23 cellular contexts compared by ENCODE assay signal in genomic region chr9:107569171-107569570, GRCh38.
DNase-seq lines count a peak whose midpoint lies in the region; ATAC-seq and TF ChIP-seq lines count a peak whose summit lies in the region.
"Had no signal": no experiment of that assay in that cellular context is flagged by ENCODE, and none has a peak within 500 bp of the region (broad histone marks: within the 10 kb centered on the region; RNA-seq: fewer than 3 reads in every experiment).

No MANE protein-coding gene starts in this region.

- peaks cover 7 to 13% of the 10 kb centered on the region in 2 experiments; a peak in 3 of 4 replicates for H3K4me1 ChIP-seq in HCT116 (ENCODE audit: control insufficient read depth in 1 of 2, insufficient read depth in 2 of 2, low read length in 2 of 2)
- H3K4me1 ChIP-seq in adrenal gland (replicated peaks in 1 of 2) = peaks cover 0 to 8% of the 10 kb centered on the region in 2 donors
- H3K4me1 ChIP-seq in subcutaneous abdominal adipose tissue (ENCODE audit: control insufficient read depth in 5 of 5, insufficient read depth in 5 of 5, low read length in 5 of 5) = peaks cover 0 to 24% (median 10%) of the 10 kb centered on the region in 5 donors
- H3K4me1 ChIP-seq: breast epithelium, heart right ventricle, left ventricle myocardium inferior, testis had no signal

- CTCF ChIA-PET in HCT116 (lab: Charles Lee) = no interaction called here

- H3K27me3 ChIP-seq in HCT116 (ENCODE audit: insufficient read depth, low read length) (no peaks in the 10 kb centered on the region), adrenal gland (no peaks in the 10 kb centered on the region), subcutaneous abdominal adipose tissue (ENCODE audit: control insufficient read depth in 5 of 5, insufficient read depth in 4 of 5, low read length in 5 of 5) (no peaks in the 10 kb centered on the region)
- H3K27me3 ChIP-seq: breast epithelium, testis had no signal

- no peak for TF ChIP-seq POLR2A in HCT116 (IDR thresholded peaks at IDR 0.05; ENCODE audit: borderline replicate concordance, extremely low read depth, insufficient read depth, insufficient read length)
- no peak for TF ChIP-seq POLR2A in adrenal gland (IDR thresholded peaks at IDR 0.05)

- H3K4me3 ChIP-seq in HCT116 (replicated peaks in 1 of 2; ENCODE audit: low read depth in 1 of 2, low read length in 2 of 2) = no peak overlapping the region
- H3K4me3 ChIP-seq in adrenal gland = no peak overlapping the region
- H3K4me3 ChIP-seq in subcutaneous abdominal adipose tissue (ENCODE audit: low read depth in 1 of 5, low read length in 5 of 5) = no peak overlapping the region
- H3K4me3 ChIP-seq: breast epithelium, heart right ventricle, left ventricle myocardium inferior, skin epidermis, testis had no signal

- no peaks in the 10 kb centered on the region for H3K79me2 ChIP-seq in HCT116 (ENCODE audit: insufficient read depth, low read length)

- H4K20me1 ChIP-seq in HCT116 (ENCODE audit: insufficient read depth) = no peaks in the 10 kb centered on the region

- TF ChIP-seq CTCF in HCT116 (IDR thresholded peaks at IDR 0.05 in 2 of 3, conservative IDR thresholded peaks at IDR 0.05 in 1 of 3; ENCODE audit: borderline replicate concordance in 1 of 3, insufficient read depth in 1 of 3, low read depth in 2 of 3, low read length in 2 of 3) = no peak
- TF ChIP-seq CTCF in adrenal gland (IDR thresholded peaks at IDR 0.05) = no peak

- peak overlapping the region; percentile 34 for H3K4me2 ChIP-seq in HCT116 (ENCODE audit: low read length)

- no peaks in the 10 kb centered on the region for H3K9me2 ChIP-seq in HCT116 (ENCODE audit: insufficient read depth)

- POLR2A ChIA-PET in HCT116 (lab: Charles Lee) = no interaction called here

- 25 to 35% (median 31%) methylated on average over 4 of the region's 4 CpGs for WGBS in adrenal gland, 4 donors

- intact Hi-C loops in HCT116 (cut with micrococcal nuclease) = no loop called here
- intact Hi-C loops in adrenal gland (cut with DNase I) = no loop called here

- no peak for DNase-seq in HCT116 (ENCODE audit: low read depth, low spot score)
- DNase-seq in adrenal gland = peak; percentile 58 to 86 (median 74)
- peak; percentile 76 for DNase-seq in islet precursor cell
- DNase-seq in stimulated activated naive CD4-positive, alpha-beta T cell (lab: John Stamatoyannopoulos, UW) = no peak
- no peak for DNase-seq in stimulated activated naive CD8-positive, alpha-beta T cell treated with anti-CD3 and anti-CD28 coated beads, Interleukin-15, Interleukin-2, amounts not matched to agents 100 U/mL and 50 U/mL, for 24 hours
- DNase-seq: activated CD8-positive, alpha-beta memory T cell treated with anti-CD3 and anti-CD28 coated beads, Interleukin-2, amount 50 U/mL, for 48 hours; activated naive CD8-positive, alpha-beta T cell treated with anti-CD3 and anti-CD28 coated beads, Interleukin-2, amount 10 ng/mL, durations not matched to agents 7 days and 5 days; cortex of kidney; DMS79; endodermal cell; heart right ventricle; left ventricle myocardium inferior; NCI-H1436; NCI-H510A; NK-92 treated with Interleukin-12 subunit alpha and Interleukin-12 subunit beta, amount 100 ng/mL, for 24 hours; stimulated activated CD4-positive, alpha-beta T cell treated with anti-CD3 and anti-CD28 coated beads, Interleukin-2, amount 100 ng/mL, for 24 hours; testis had no signal

- TF ChIP-seq RAD21 in HCT116 (IDR thresholded peaks at IDR 0.05; ENCODE audit: low read depth) = no peak

- RAD21 ChIA-PET in HCT116 (lab: Charles Lee; ENCODE audit: low non-redundant PET in 1 of 2, low total read pairs in 2 of 2, uncharacterized antibody in 2 of 2, unreplicated experiment in 2 of 2) = no interaction called here

- no peak overlapping the region for H3K9ac ChIP-seq in HCT116 (ENCODE audit: low read length)
- peak overlapping the region in 2 of 5 donors; percentile 35 to 57 for H3K9ac ChIP-seq in subcutaneous abdominal adipose tissue (ENCODE audit: low read length in 5 of 5)

- H3K27ac ChIP-seq in HCT116 (ENCODE audit: low read depth, low read length) (no peak overlapping the region), adrenal gland (peak overlapping the region in 1 of 5 donors; percentile 40), subcutaneous abdominal adipose tissue (ENCODE audit: low read depth, low read length) (peak overlapping the region; percentile 25)
- H3K27ac ChIP-seq: breast epithelium, heart right ventricle, left ventricle myocardium inferior, RWPE1, skin epidermis, testis had no signal

- no peaks in the 10 kb centered on the region for H3K9me3 ChIP-seq in HCT116 (ENCODE audit: control insufficient read depth in 1 of 2, insufficient read depth in 1 of 2, low read depth in 1 of 2, low read length in 2 of 2)
- no peaks in the 10 kb centered on the region for H3K9me3 ChIP-seq in adrenal gland (replicated peaks in 1 of 3)
- H3K9me3 ChIP-seq in subcutaneous abdominal adipose tissue (ENCODE audit: control insufficient read depth in 5 of 5, low read length in 5 of 5) = no peaks in the 10 kb centered on the region
- H3K9me3 ChIP-seq: breast epithelium, heart right ventricle, left ventricle myocardium inferior, testis had no signal

- BruUV-seq in HCT116 (replicated peaks; lab: Mats Ljungman, UMichigan) = no TSS peak

- ATAC-seq in HCT116 (peak; percentile 69), GM18520 (IDR thresholded peaks at IDR 0.05; ENCODE audit: unreplicated experiment) (no peak)
- no peak for ATAC-seq in stimulated activated naive CD8-positive, alpha-beta T cell treated with anti-CD3 and anti-CD28 coated beads, Interleukin-15, Interleukin-2, amounts not matched to agents 100 U/mL and 50 U/mL, for 24 hours
- ATAC-seq: stimulated activated effector memory CD8-positive, alpha-beta T cell treated with anti-CD3 and anti-CD28 coated beads, Interleukin-12 subunit alpha, Interleukin-12 subunit beta, amount 100 ng/mL, for 72 hours had no signal

- H2AFZ ChIP-seq in HCT116 (ENCODE audit: low read depth, low read length, poor library complexity, severe bottlenecking) = peak overlapping the region; percentile 46

- H3K36me3 ChIP-seq in HCT116 (ENCODE audit: control insufficient read depth in 1 of 2, insufficient read depth in 2 of 2, low read length in 2 of 2) = no peaks in the 10 kb centered on the region
- H3K36me3 ChIP-seq in adrenal gland (replicated peaks in 1 of 2) = no peaks in the 10 kb centered on the region
- no peaks in the 10 kb centered on the region for H3K36me3 ChIP-seq in subcutaneous abdominal adipose tissue (ENCODE audit: control insufficient read depth in 5 of 5, insufficient read depth in 5 of 5, low read length in 5 of 5)
- H3K36me3 ChIP-seq: breast epithelium, heart right ventricle, left ventricle myocardium inferior had no signal

TF ChIP-seq in HCT116, 20 proteins besides CTCF, POLR2A, EP300 and RAD21:
- TF ChIP-seq FOSL1 (IDR thresholded peaks at IDR 0.05; ENCODE audit: low read depth) (no peak), EZH2phosphoT487 (IDR thresholded peaks at IDR 0.05; ENCODE audit: borderline replicate concordance) (no peak), JUND (IDR thresholded peaks at IDR 0.05) (0 out of 2 replicates have a peak, but pooled peaks have one; percentile 14), CBX3 (IDR thresholded peaks at IDR 0.05; ENCODE audit: low read depth) (no peak), SRF (IDR thresholded peaks at IDR 0.05; ENCODE audit: low read depth) (no peak)

Comparison
In these comparisons a context has a peak if more than half of its experiments do, and no peak if none do; other contexts are left out.
1. DNase-seq: peak in adrenal gland (7 of 7) and islet precursor cell (single experiment); none in HCT116 (single experiment), stimulated activated naive CD4-positive, alpha-beta T cell (0 of 6) and stimulated activated naive CD8-positive, alpha-beta T cell treated with anti-CD3 and anti-CD28 coated beads, Interleukin-15, Interleukin-2, amounts not matched to agents 100 U/mL and 50 U/mL, for 24 hours (single experiment).